In genomic region chr6:2109796-2110195, GRCh38 we compare ENCODE assay signal across 18 cellular contexts.
DNase-seq lines count a peak whose midpoint lies in the region; ATAC-seq and TF ChIP-seq lines count a peak whose summit lies in the region.
"Had no signal": no experiment of that assay in that cellular context is flagged by ENCODE, and none has a peak within 500 bp of the region (broad histone marks: within the 10 kb centered on the region; RNA-seq: fewer than 3 reads in every experiment).

No MANE protein-coding gene starts in this region.

- no peaks in the 10 kb centered on the region for H3K9me3 Mint-ChIP-seq in chondrocyte (ENCODE audit: low read depth)
- H3K9me3 Mint-ChIP-seq: endodermal cell had no signal

- peaks cover 46% of the 10 kb centered on the region for H3K4me1 Mint-ChIP-seq in chondrocyte (ENCODE audit: low read depth)
- H3K4me1 Mint-ChIP-seq: endodermal cell had no signal

- DNase-seq in COR-L47 (lab: John Stamatoyannopoulos, UW) (peak; percentile 94), NCI-H1436 (lab: John Stamatoyannopoulos, UW) (peak; percentile 89), NCI-H345 treated with DMSO at 0.1 percent for 48 hours (lab: John Stamatoyannopoulos, UW; ENCODE audit: unreplicated experiment) (peak; percentile 12), chondrocyte (ENCODE audit: low spot score) (no peak), foreskin melanocyte (no peak)
- DNase-seq: activated naive CD4-positive, alpha-beta T cell treated with anti-CD3 and anti-CD28 coated beads, Interleukin-2, amount 50 U/mL, for 16 hours; activated T-cell treated with anti-CD3 and anti-CD28 coated beads, Interleukin-2, amount 50 U/mL, for 4 hours; endodermal cell; GF-D8; GOT3; mammary epithelial cell; NCI-H2029 treated with DMSO at 0.1 percent for 48 hours; occipital lobe; substantia nigra; uterus had no signal

- no peaks in the 10 kb centered on the region for H3K36me3 Mint-ChIP-seq in chondrocyte (ENCODE audit: low read depth)

- H3K27me3 Mint-ChIP-seq in chondrocyte (ENCODE audit: low read depth), result no peaks in the 10 kb centered on the region

- no peak for ATAC-seq in GM18861 (IDR thresholded peaks at IDR 0.05; ENCODE audit: unreplicated experiment)
- no peak for ATAC-seq in HG03521 (IDR thresholded peaks at IDR 0.05; ENCODE audit: unreplicated experiment)
- no peak for ATAC-seq in HG02870 (IDR thresholded peaks at IDR 0.05; ENCODE audit: unreplicated experiment)

- H3K27ac Mint-ChIP-seq in chondrocyte (ENCODE audit: unreplicated experiment), result peak overlapping the region; percentile 93
- H3K27ac Mint-ChIP-seq: endodermal cell had no signal

- no peak overlapping the region for H3K4me3 Mint-ChIP-seq in chondrocyte (ENCODE audit: unreplicated experiment)
- H3K4me3 Mint-ChIP-seq: endodermal cell had no signal

- no peak for TF ChIP-seq CTCF in chondrocyte (IDR thresholded peaks at IDR 0.05)

Comparison
In these comparisons a context has a peak if more than half of its experiments do, and no peak if none do; other contexts are left out.
1. DNase-seq: peak in COR-L47 (single experiment), NCI-H1436 (single experiment) and NCI-H345 treated with DMSO at 0.1 percent for 48 hours (single experiment); none in chondrocyte (single experiment) and foreskin melanocyte (single experiment).